ENCODE assay signal across 10 cellular contexts in the genomic region with DNA sequence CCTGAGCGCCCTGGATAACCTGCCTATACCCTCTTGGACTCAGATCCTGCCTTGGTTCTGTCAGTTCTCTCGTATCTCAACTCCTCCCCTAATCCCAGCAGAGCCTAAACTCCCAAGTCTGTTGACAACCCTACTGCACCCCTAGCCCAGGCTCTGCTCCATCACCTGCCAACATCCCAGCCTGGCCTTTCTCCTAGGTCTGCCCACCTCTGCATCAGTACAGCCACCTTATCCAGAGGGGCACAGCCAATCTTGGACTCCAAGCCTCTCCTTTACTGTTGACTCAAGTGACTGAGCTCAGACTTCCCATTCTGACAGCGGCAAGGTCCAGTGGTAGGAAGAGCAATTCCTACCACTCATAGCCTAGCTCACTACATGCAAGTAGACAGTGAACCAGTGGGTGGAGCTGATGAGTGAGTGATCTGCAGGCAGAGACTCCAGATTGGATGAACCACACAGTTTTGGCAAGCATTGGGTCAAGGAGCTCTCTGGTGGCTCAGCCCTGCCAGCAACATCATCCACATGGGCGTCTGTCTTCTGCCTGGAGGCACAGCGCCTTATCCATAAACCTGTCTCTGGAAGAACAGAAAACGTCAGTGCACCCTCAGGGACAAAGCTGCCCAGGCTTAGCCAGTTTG. TPM values are rescaled to one million over a fixed set of nuclear protein-coding genes. Genes with fewer than 3 reads are reported as not detected.
A peak's percentile ranks its signal among the peaks of the same experiment; 100 is the strongest.
DNase-seq lines count a peak whose midpoint lies in the region; ATAC-seq and TF ChIP-seq lines count a peak whose summit lies in the region.
"Had no signal": no experiment of that assay in that cellular context is flagged by ENCODE, and none has a peak within 500 bp of the region (broad histone marks: within the 10 kb centered on the region; RNA-seq: fewer than 3 reads in every experiment).

No MANE protein-coding gene starts in this region.

- peaks cover 0 to 2% of the 10 kb centered on the region in 2 donors for H3K4me1 ChIP-seq in left lung
- H3K4me1 ChIP-seq in prostate gland (replicated peaks) = no peaks in the 10 kb centered on the region
- H3K4me1 ChIP-seq: psoas muscle, SJSA1 had no signal

- H3K4me1 Mint-ChIP-seq in T-helper 17 cell = peaks cover 4% of the 10 kb centered on the region
- no peaks in the 10 kb centered on the region for H3K4me1 Mint-ChIP-seq in activated T-helper 2 cell treated with anti-CD3 and anti-CD28 coated beads, Interferon-gamma antibody, Interleukin-2, Interleukin-4, amounts not matched to agents 10 μg/mL and 5 μg/mL and 100 μg/mL, durations not matched to agents 14 hours and 24 hours and 36 hours (ENCODE audit: low read depth)

- ATAC-seq in T-helper 17 cell = no peak
- peak; percentile 56 for ATAC-seq in left lung
- ATAC-seq: psoas muscle had no signal

- in situ Hi-C loops in KBM-7 (cut with MboI; ENCODE audit: low pct_unique_long_range_greater_than_20kb, low sequenced_read_pairs) = no loop called here

- H3K4me3 ChIP-seq in left lung (no peak overlapping the region), prostate gland (no peak overlapping the region)
- H3K4me3 ChIP-seq: psoas muscle, SJSA1 had no signal

- TF ChIP-seq CTCF in left lung (IDR thresholded peaks at IDR 0.05) (no peak), prostate gland (IDR thresholded peaks at IDR 0.05) (no peak)

- POLR2A ChIA-PET in HEK293T (lab: Yijun Ruan, JAX) = interaction anchor here (0.7 kb wide), 1 partner anchor 26 kb away, joined by 4 read pairs; a partner anchor contains a TSS

- H3K27me3 Mint-ChIP-seq in T-helper 17 cell = no peaks in the 10 kb centered on the region
- peaks cover 2% of the 10 kb centered on the region for H3K27me3 Mint-ChIP-seq in activated T-helper 2 cell treated with anti-CD3 and anti-CD28 coated beads, Interferon-gamma antibody, Interleukin-2, Interleukin-4, amounts not matched to agents 10 μg/mL and 5 μg/mL and 100 μg/mL, durations not matched to agents 14 hours and 24 hours and 36 hours (ENCODE audit: low read depth)

- H3K9me3 ChIP-seq in T-helper 17 cell (ENCODE audit: control insufficient read depth, low read length, poor library complexity, severe bottlenecking) (no peaks in the 10 kb centered on the region), left lung (peaks cover 0 to 2% of the 10 kb centered on the region in 2 donors), prostate gland (no peaks in the 10 kb centered on the region)
- H3K9me3 ChIP-seq: psoas muscle, SJSA1 had no signal

- H3K27me3 ChIP-seq in left lung (no peaks in the 10 kb centered on the region), prostate gland (replicated peaks; ENCODE audit: insufficient read depth) (no peaks in the 10 kb centered on the region)
- H3K27me3 ChIP-seq: SJSA1 had no signal

- TF ChIP-seq POLR2A in prostate gland (IDR thresholded peaks at IDR 0.05) = no peak

- H3K36me3 Mint-ChIP-seq in T-helper 17 cell (ENCODE audit: low read depth) = peaks cover 3% of the 10 kb centered on the region
- peaks cover 2% of the 10 kb centered on the region for H3K36me3 Mint-ChIP-seq in activated T-helper 2 cell treated with anti-CD3 and anti-CD28 coated beads, Interferon-gamma antibody, Interleukin-2, Interleukin-4, amounts not matched to agents 10 μg/mL and 5 μg/mL and 100 μg/mL, durations not matched to agents 14 hours and 24 hours and 36 hours (ENCODE audit: low read depth)

- H3K9me3 Mint-ChIP-seq in activated T-helper 2 cell treated with anti-CD3 and anti-CD28 coated beads, Interferon-gamma antibody, Interleukin-2, Interleukin-4, amounts not matched to agents 10 μg/mL and 5 μg/mL and 100 μg/mL, durations not matched to agents 14 hours and 24 hours and 36 hours = no peaks in the 10 kb centered on the region

- no peak overlapping the region for H3K27ac ChIP-seq in left lung
- no peak overlapping the region for H3K27ac ChIP-seq in prostate gland
- H3K27ac ChIP-seq: psoas muscle, SJSA1 had no signal

- H3K36me3 ChIP-seq in left lung = peaks cover 0 to 9% of the 10 kb centered on the region in 2 donors
- H3K36me3 ChIP-seq in prostate gland = no peaks in the 10 kb centered on the region
- H3K36me3 ChIP-seq: SJSA1 had no signal

- intact Hi-C loops in left lung (cut with DNase I) = no loop called here
- intact Hi-C loops in prostate gland (cut with DNase I) = no loop called here
- intact Hi-C loops in activated T-helper 2 cell treated with anti-CD3 and anti-CD28 coated beads, Interferon-gamma antibody, Interleukin-2, Interleukin-4, amounts not matched to agents 10 μg/mL and 5 μg/mL and 100 μg/mL, durations not matched to agents 14 hours and 24 hours and 36 hours (cut with micrococcal nuclease) = no loop called here

- DNase-seq in Daoy (ENCODE audit: low read depth) (peak; percentile 47), HEK293T (ENCODE audit: extremely low spot score) (peak; percentile 27), T-helper 17 cell (no peak), left lung (no peak), prostate gland (ENCODE audit: low spot score) (no peak), KBM-7 (no peak)
- DNase-seq in activated T-helper 2 cell treated with anti-CD3 and anti-CD28 coated beads, Interferon-gamma antibody, Interleukin-2, Interleukin-4, amounts not matched to agents 10 μg/mL and 5 μg/mL and 100 μg/mL, durations not matched to agents 14 hours and 24 hours and 36 hours (ENCODE audit: low spot score) = no peak
- DNase-seq: psoas muscle had no signal

- 61% methylated on average over 6 of the region's 6 CpGs for WGBS in prostate gland

- H3K4me3 Mint-ChIP-seq in T-helper 17 cell = no peak overlapping the region
- H3K4me3 Mint-ChIP-seq in activated T-helper 2 cell treated with anti-CD3 and anti-CD28 coated beads, Interferon-gamma antibody, Interleukin-2, Interleukin-4, amounts not matched to agents 10 μg/mL and 5 μg/mL and 100 μg/mL, durations not matched to agents 14 hours and 24 hours and 36 hours (ENCODE audit: low read depth) = no peak overlapping the region

- H3K27ac Mint-ChIP-seq in T-helper 17 cell = peak overlapping the region; percentile 85
- no peak overlapping the region for H3K27ac Mint-ChIP-seq in activated T-helper 2 cell treated with anti-CD3 and anti-CD28 coated beads, Interferon-gamma antibody, Interleukin-2, Interleukin-4, amounts not matched to agents 10 μg/mL and 5 μg/mL and 100 μg/mL, durations not matched to agents 14 hours and 24 hours and 36 hours

- CTCF ChIA-PET in HEK293T (lab: Yijun Ruan, JAX) = interaction anchor here (0.5 kb wide), 1 partner anchor 212 kb away, joined by 3 read pairs; no protein-coding TSS in a partner anchor

TF ChIP-seq in HEK293T, 16 proteins besides CTCF, POLR2A, EP300 and RAD21:
- TF ChIP-seq LEF1 (IDR thresholded peaks at IDR 0.05; ENCODE audit: borderline replicate concordance) = no peak
- no peak for TF ChIP-seq SUZ12 (IDR thresholded peaks at IDR 0.05)
- no peak for TF ChIP-seq ARNT (IDR thresholded peaks at IDR 0.05)
- no peak for TF ChIP-seq FOXM1 (IDR thresholded peaks at IDR 0.05; ENCODE audit: borderline replicate concordance)
- TF ChIP-seq L3MBTL2 (conservative IDR thresholded peaks at IDR 0.05) = no peak
- TF ChIP-seq SP1 (IDR thresholded peaks at IDR 0.05) = no peak
- no peak for TF ChIP-seq ELF4 (IDR thresholded peaks at IDR 0.05)
- TF ChIP-seq TARDBP (IDR thresholded peaks at IDR 0.05) = no peak
- no peak for TF ChIP-seq FOXA1 (IDR thresholded peaks at IDR 0.05)
- TF ChIP-seq CTBP1 (IDR thresholded peaks at IDR 0.05; ENCODE audit: borderline replicate concordance) = no peak
- TF ChIP-seq FOXK2 (IDR thresholded peaks at IDR 0.05) = no peak
- no peak for TF ChIP-seq ZNF384 (IDR thresholded peaks at IDR 0.05)
- no peak for TF ChIP-seq HDGF (IDR thresholded peaks at IDR 0.05; ENCODE audit: borderline replicate concordance)
- TF ChIP-seq BHLHE40 (IDR thresholded peaks at IDR 0.05; ENCODE audit: borderline replicate concordance) = no peak
- no peak for TF ChIP-seq NFRKB (IDR thresholded peaks at IDR 0.05)
- TF ChIP-seq, protein P1, sequence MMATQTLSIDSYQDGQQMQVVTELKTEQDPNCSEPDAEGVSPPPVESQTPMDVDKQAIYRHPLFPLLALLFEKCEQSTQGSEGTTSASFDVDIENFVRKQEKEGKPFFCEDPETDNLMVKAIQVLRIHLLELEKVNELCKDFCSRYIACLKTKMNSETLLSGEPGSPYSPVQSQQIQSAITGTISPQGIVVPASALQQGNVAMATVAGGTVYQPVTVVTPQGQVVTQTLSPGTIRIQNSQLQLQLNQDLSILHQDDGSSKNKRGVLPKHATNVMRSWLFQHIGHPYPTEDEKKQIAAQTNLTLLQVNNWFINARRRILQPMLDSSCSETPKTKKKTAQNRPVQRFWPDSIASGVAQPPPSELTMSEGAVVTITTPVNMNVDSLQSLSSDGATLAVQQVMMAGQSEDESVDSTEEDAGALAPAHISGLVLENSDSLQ (IDR thresholded peaks at IDR 0.05) = no peak

RNA-seq across cellular contexts. Expression of a gene that starts 26.5 kb away (rescaled TPM):
- 29.5 and 48.0 TPM in 2 replicates for total RNA-seq in Daoy (2014; rRNA removed; shearing (Covaris generic))
- total RNA-seq in T-helper 17 cell (10 to 100 TPM; 41.2 to 46.3 TPM), left lung (10 to 100 TPM; 13.6 to 16.5 TPM), prostate gland (10 to 100 TPM; 44.8 to 45.2 TPM)
- total RNA-seq in activated T-helper 2 cell treated with anti-CD3 and anti-CD28 coated beads, Interferon-gamma antibody, Interleukin-2, Interleukin-4, amounts not matched to agents 10 μg/mL and 5 μg/mL and 100 μg/mL, durations not matched to agents 14 hours and 24 hours and 36 hours = 13.4 and 15.3 TPM in 2 replicates

RNA-seq across cellular contexts. Expression of a gene that starts 42.2 kb away (rescaled TPM):
- total RNA-seq in Daoy (2014; rRNA removed; shearing (Covaris generic)) = 0.17 TPM in 1 of 2 replicates, not detected in the other
- total RNA-seq in T-helper 17 cell = 1 to 10 TPM; 1.3 to 9.0 TPM
- total RNA-seq in left lung = under 1 TPM; 0.15 to 0.16 TPM
- total RNA-seq in prostate gland = 1 to 10 TPM in 1 of 2 donors, not detected in 1; 1.4 TPM
- total RNA-seq in activated T-helper 2 cell treated with anti-CD3 and anti-CD28 coated beads, Interferon-gamma antibody, Interleukin-2, Interleukin-4, amounts not matched to agents 10 μg/mL and 5 μg/mL and 100 μg/mL, durations not matched to agents 14 hours and 24 hours and 36 hours = 0.41 and 0.78 TPM in 2 replicates
- total RNA-seq: glomerular endothelial cell, SJSA1 had no signal

RNA-seq across cellular contexts. Expression of a gene that starts 42.8 kb away (rescaled TPM):
- under 0.01 TPM in 1 of 2 replicates, not detected in the other for total RNA-seq in Daoy (2014; rRNA removed; shearing (Covaris generic))
- under 1 TPM in 1 of 2 donors, not detected in 1; 0.08 TPM for total RNA-seq in T-helper 17 cell
- not detected for total RNA-seq in left lung
- total RNA-seq in prostate gland = 1 to 10 TPM in 1 of 2 donors, under 1 TPM in 1; 0.97 to 5.5 TPM
- not detected in 2 replicates for total RNA-seq in activated T-helper 2 cell treated with anti-CD3 and anti-CD28 coated beads, Interferon-gamma antibody, Interleukin-2, Interleukin-4, amounts not matched to agents 10 μg/mL and 5 μg/mL and 100 μg/mL, durations not matched to agents 14 hours and 24 hours and 36 hours
- total RNA-seq: psoas muscle had no signal

Comparison
In these comparisons a context has a peak if more than half of its experiments do, and no peak if none do; other contexts are left out.
1. DNase-seq: peak in Daoy (single experiment) and HEK293T (single experiment); none in T-helper 17 cell (0 of 3), left lung (0 of 2), prostate gland (single experiment), KBM-7 (single experiment) and activated T-helper 2 cell treated with anti-CD3 and anti-CD28 coated beads, Interferon-gamma antibody, Interleukin-2, Interleukin-4, amounts not matched to agents 10 μg/mL and 5 μg/mL and 100 μg/mL, durations not matched to agents 14 hours and 24 hours and 36 hours (single experiment).